ENCODE assay signal across 8 cellular contexts in genomic region chr3:52685285-52685704, GRCh38. TPM values are rescaled to one million over a fixed set of nuclear protein-coding genes. Genes with fewer than 3 reads are reported as not detected.
DNase-seq lines count a peak whose midpoint lies in the region; ATAC-seq, FAIRE-seq and TF ChIP-seq lines count a peak whose summit lies in the region.

No MANE protein-coding gene starts in this region.

- peak overlapping the region; percentile 89 for H3K27ac Mint-ChIP-seq in WTC11

- no peak for TF ChIP-seq POLR2A in A549 (IDR thresholded peaks at IDR 0.05; ENCODE audit: low read length)

- H3K27ac ChIP-seq in A549 (peak overlapping the region; percentile 99 to 100), kidney (ENCODE audit: low read depth in 2 of 2, low read length in 2 of 2) (peak overlapping the region; percentile 96 to 98)

- H3K9me3 ChIP-seq in A549 (no peaks in the 10 kb centered on the region), kidney (ENCODE audit: control insufficient read depth in 1 of 2, low read length in 2 of 2) (no peaks in the 10 kb centered on the region)

- H3K4me1 ChIP-seq in A549 (peaks cover 44% of the 10 kb centered on the region; the same call in 2 of the 3 replicates), kidney (ENCODE audit: control insufficient read depth in 1 of 2, insufficient read depth in 1 of 2, low read depth in 1 of 2, low read length in 2 of 2) (peaks cover 20 to 28% of the 10 kb centered on the region in 2 donors)

- peaks cover 25 to 31% of the 10 kb centered on the region in 2 donors for H3K36me3 ChIP-seq in kidney (ENCODE audit: control insufficient read depth in 1 of 2, insufficient read depth in 2 of 2, low read length in 2 of 2)

- H3K9me3 Mint-ChIP-seq in WTC11: no peaks in the 10 kb centered on the region

- 1% methylated on average over 38 of the region's 41 CpGs for WGBS in A549 (ENCODE audit: missing lambda C conversion rate)

- peak overlapping the region; percentile 84 for H3K4me3 Mint-ChIP-seq in WTC11

- peak overlapping the region; percentile 85 to 89 for H3K9ac ChIP-seq in kidney (ENCODE audit: low read length in 2 of 2)

- peak; percentile 61 to 72 for DNase-seq in A549 (ENCODE audit: low read depth in 1 of 2, low spot score in 1 of 2)
- peak; percentile 68 for DNase-seq in NCI-H2171 treated with DMSO at 0.1 percent for 48 hours (lab: John Stamatoyannopoulos, UW)
- peak; percentile 78 for DNase-seq in WTC11 (ENCODE audit: low spot score)
- peak; percentile 73 for DNase-seq in central memory CD4-positive, alpha-beta T cell
- DNase-seq in kidney: peak; percentile 92
- peak; percentile 92 for DNase-seq in stimulated activated CD4-positive, alpha-beta T cell treated with anti-CD3 and anti-CD28 coated beads, Interleukin-15, amount 100 ng/mL, for 24 hours

- FAIRE-seq in A549 (lab: Jason Lieb, UNC): no peak
- FAIRE-seq in kidney (lab: Jason Lieb, UNC): no peak

- no peaks in the 10 kb centered on the region; the same call in 1 of the 2 replicates for H3K27me3 Mint-ChIP-seq in WTC11 (ENCODE audit: low read depth)

- TF ChIP-seq EP300 in A549 (IDR thresholded peaks at IDR 0.05): no peak

- POLR2A ChIA-PET in A549 (lab: Yijun Ruan, JAX) (interaction anchor here (0.6 kb wide), 1 partner anchor 13 kb away, joined by 8 read pairs; no protein-coding TSS in a partner anchor), WTC11 (lab: Charles Lee) (no interaction called here)

- ATAC-seq in A549: peak; percentile 80 to 92
- peak; percentile 44 for ATAC-seq in GM18858 (IDR thresholded peaks at IDR 0.05; ENCODE audit: unreplicated experiment)
- peak; percentile 61 for ATAC-seq in HG03064 (IDR thresholded peaks at IDR 0.05; ENCODE audit: low read depth, unreplicated experiment)
- peak; percentile 86 for ATAC-seq in WTC11

- TF ChIP-seq RAD21 in A549 (conservative IDR thresholded peaks at IDR 0.05 in 1 of 2, IDR thresholded peaks at IDR 0.05 in 1 of 2): no peak

- peaks cover 45% of the 10 kb centered on the region for H3K36me3 Mint-ChIP-seq in WTC11

- peaks cover 30% of the 10 kb centered on the region for H3K4me1 Mint-ChIP-seq in WTC11

- peak overlapping the region; percentile 83 for H3K4me3 ChIP-seq in A549
- peak overlapping the region; percentile 90 to 93 for H3K4me3 ChIP-seq in kidney (ENCODE audit: low read length in 2 of 2)

- H3K4me2 ChIP-seq in A549: peak overlapping the region; percentile 93

- CTCF ChIA-PET in A549 (lab: Yijun Ruan, JAX): no interaction called here
- CTCF ChIA-PET in WTC11 (lab: Charles Lee): interaction anchor here (1.0 kb wide), 1 partner anchor 203 kb away, joined by 4 read pairs; no protein-coding TSS in a partner anchor

- intact Hi-C loops in kidney (cut with DNase I): no loop called here

- TF ChIP-seq CTCF in A549 (IDR thresholded peaks at IDR 0.05) (no peak), WTC11 (IDR thresholded peaks at IDR 0.05) (no peak), kidney (IDR thresholded peaks at IDR 0.05; ENCODE audit: borderline replicate concordance, extremely low read depth, insufficient read depth) (no peak)

TF ChIP-seq in A549, 52 proteins besides CTCF, POLR2A, EP300 and RAD21 (continues in another document):
- no peak for TF ChIP-seq RCOR1 (IDR thresholded peaks at IDR 0.05; ENCODE audit: low read depth, low read length)
- no peak for TF ChIP-seq PBX3 (IDR thresholded peaks at IDR 0.05)
- TF ChIP-seq, protein P1, sequence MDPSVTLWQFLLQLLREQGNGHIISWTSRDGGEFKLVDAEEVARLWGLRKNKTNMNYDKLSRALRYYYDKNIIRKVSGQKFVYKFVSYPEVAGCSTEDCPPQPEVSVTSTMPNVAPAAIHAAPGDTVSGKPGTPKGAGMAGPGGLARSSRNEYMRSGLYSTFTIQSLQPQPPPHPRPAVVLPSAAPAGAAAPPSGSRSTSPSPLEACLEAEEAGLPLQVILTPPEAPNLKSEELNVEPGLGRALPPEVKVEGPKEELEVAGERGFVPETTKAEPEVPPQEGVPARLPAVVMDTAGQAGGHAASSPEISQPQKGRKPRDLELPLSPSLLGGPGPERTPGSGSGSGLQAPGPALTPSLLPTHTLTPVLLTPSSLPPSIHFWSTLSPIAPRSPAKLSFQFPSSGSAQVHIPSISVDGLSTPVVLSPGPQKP (IDR thresholded peaks at IDR 0.05; ENCODE audit: low read depth, low read length): no peak
- no peak for TF ChIP-seq RARB (CRISPR knock-in tag; IDR thresholded peaks at IDR 0.05)
- no peak for TF ChIP-seq MAFK (IDR thresholded peaks at IDR 0.05; ENCODE audit: partially characterized antibody)
- TF ChIP-seq ZFP36 (IDR thresholded peaks at IDR 0.05; ENCODE audit: borderline replicate concordance, partially characterized antibody): no peak
- TF ChIP-seq EHF (CRISPR knock-in tag; IDR thresholded peaks at IDR 0.05): no peak
- TF ChIP-seq RFX5 (IDR thresholded peaks at IDR 0.05): no peak

TF ChIP-seq in WTC11, 78 proteins besides CTCF, POLR2A, EP300 and RAD21 (continues in another document):
- TF ChIP-seq, protein P2, sequence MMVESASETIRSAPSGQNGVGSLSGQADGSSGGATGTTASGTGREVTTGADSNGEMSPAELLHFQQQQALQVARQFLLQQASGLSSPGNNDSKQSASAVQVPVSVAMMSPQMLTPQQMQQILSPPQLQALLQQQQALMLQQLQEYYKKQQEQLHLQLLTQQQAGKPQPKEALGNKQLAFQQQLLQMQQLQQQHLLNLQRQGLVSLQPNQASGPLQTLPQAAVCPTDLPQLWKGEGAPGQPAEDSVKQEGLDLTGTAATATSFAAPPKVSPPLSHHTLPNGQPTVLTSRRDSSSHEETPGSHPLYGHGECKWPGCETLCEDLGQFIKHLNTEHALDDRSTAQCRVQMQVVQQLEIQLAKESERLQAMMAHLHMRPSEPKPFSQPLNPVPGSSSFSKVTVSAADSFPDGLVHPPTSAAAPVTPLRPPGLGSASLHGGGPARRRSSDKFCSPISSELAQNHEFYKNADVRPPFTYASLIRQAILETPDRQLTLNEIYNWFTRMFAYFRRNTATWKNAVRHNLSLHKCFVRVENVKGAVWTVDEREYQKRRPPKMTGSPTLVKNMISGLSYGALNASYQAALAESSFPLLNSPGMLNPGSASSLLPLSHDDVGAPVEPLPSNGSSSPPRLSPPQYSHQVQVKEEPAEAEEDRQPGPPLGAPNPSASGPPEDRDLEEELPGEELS (CRISPR knock-in tag; IDR thresholded peaks at IDR 0.05): no peak
- TF ChIP-seq IRF1 (CRISPR knock-in tag; IDR thresholded peaks at IDR 0.05) (no peak), NR3C1 (CRISPR knock-in tag; conservative IDR thresholded peaks at IDR 0.05; ENCODE audit: low read depth) (no peak)
- TF ChIP-seq, protein P3, sequence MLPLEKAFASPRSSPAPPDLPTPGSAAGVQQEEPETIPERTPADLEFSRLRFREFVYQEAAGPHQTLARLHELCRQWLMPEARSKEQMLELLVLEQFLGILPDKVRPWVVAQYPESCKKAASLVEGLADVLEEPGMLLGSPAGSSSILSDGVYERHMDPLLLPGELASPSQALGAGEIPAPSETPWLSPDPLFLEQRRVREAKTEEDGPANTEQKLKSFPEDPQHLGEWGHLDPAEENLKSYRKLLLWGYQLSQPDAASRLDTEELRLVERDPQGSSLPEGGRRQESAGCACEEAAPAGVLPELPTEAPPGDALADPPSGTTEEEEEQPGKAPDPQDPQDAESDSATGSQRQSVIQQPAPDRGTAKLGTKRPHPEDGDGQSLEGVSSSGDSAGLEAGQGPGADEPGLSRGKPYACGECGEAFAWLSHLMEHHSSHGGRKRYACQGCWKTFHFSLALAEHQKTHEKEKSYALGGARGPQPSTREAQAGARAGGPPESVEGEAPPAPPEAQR (CRISPR knock-in tag; IDR thresholded peaks at IDR 0.05): no peak

RNA-seq across cellular contexts. Expression of gene PBRM1, which starts 0.4 kb away (rescaled TPM):
- polyA plus RNA-seq in A549 (2011; rRNA removed) (21.6 and 24.9 TPM in 2 replicates), A549 (2017; fragmentation: RNase III; extraction: RNeasy Plus Mini Kit Qiagen cat#74134 plus additional on column Dnase treatment) (15.0 to 16.7 TPM (median 15.4 TPM) in 3 replicates), kidney (ENCODE audit: insufficient read depth, low read depth, low replicate concordance) (4.1 TPM)
- polyA plus RNA-seq in A549 (2012; cell fraction: cytosol; rRNA removed): 7.4 and 7.8 TPM in 2 replicates
- polyA plus RNA-seq in A549 (2012; cell fraction: nucleus; rRNA removed): 7.5 and 7.9 TPM in 2 replicates
- 31.5 and 33.2 TPM in 2 replicates for polyA minus RNA-seq in A549 (2011; rRNA and poly(A)+ RNA removed)
- total RNA-seq in WTC11 (2021) (44.3 to 48.8 TPM (median 48.8 TPM) in 3 replicates), kidney (56.2 TPM)

RNA-seq across cellular contexts. Expression of gene GNL3, which starts 0.5 kb away (rescaled TPM):
- polyA plus RNA-seq in A549 (2011; rRNA removed) (125 and 139 TPM in 2 replicates), A549 (2017; fragmentation: RNase III; extraction: RNeasy Plus Mini Kit Qiagen cat#74134 plus additional on column Dnase treatment) (123 to 146 TPM (median 125 TPM) in 3 replicates), kidney (ENCODE audit: insufficient read depth, low read depth, low replicate concordance) (27.9 TPM)
- polyA plus RNA-seq in A549 (2012; cell fraction: cytosol; rRNA removed): 33.6 and 35.7 TPM in 2 replicates
- 46.9 and 71.0 TPM in 2 replicates for polyA plus RNA-seq in A549 (2012; cell fraction: nucleus; rRNA removed)
- polyA minus RNA-seq in A549 (2011; rRNA and poly(A)+ RNA removed): 40.1 and 41.9 TPM in 2 replicates
- total RNA-seq in WTC11 (2021) (131 to 180 TPM (median 133 TPM) in 3 replicates), kidney (47.8 TPM)

RNA-seq across cellular contexts. Expression of gene GLT8D1, which starts 20.3 kb away (rescaled TPM):
- polyA plus RNA-seq in A549 (2011; rRNA removed) (58.5 and 74.9 TPM in 2 replicates), A549 (2017; fragmentation: RNase III; extraction: RNeasy Plus Mini Kit Qiagen cat#74134 plus additional on column Dnase treatment) (37.3 to 40.2 TPM (median 37.8 TPM) in 3 replicates), kidney (ENCODE audit: insufficient read depth, low read depth, low replicate concordance) (62.1 TPM)
- polyA plus RNA-seq in A549 (2012; cell fraction: cytosol; rRNA removed): 29.3 and 33.3 TPM in 2 replicates
- polyA plus RNA-seq in A549 (2012; cell fraction: nucleus; rRNA removed): 30.8 and 34.9 TPM in 2 replicates
- 24.2 and 28.1 TPM in 2 replicates for polyA minus RNA-seq in A549 (2011; rRNA and poly(A)+ RNA removed)
- total RNA-seq in WTC11 (2021) (41.2 to 46.0 TPM (median 43.8 TPM) in 3 replicates), kidney (60.4 TPM)

RNA-seq across cellular contexts. Expression of gene SPCS1, which starts 20.6 kb away (rescaled TPM):
- 140 and 180 TPM in 2 replicates for polyA plus RNA-seq in A549 (2011; rRNA removed)
- 101 TPM in 2 replicates for polyA plus RNA-seq in A549 (2012; cell fraction: cytosol; rRNA removed)
- 56.4 and 130 TPM in 2 replicates for polyA plus RNA-seq in A549 (2012; cell fraction: nucleus; rRNA removed)
- 181 to 184 TPM (median 183 TPM) in 3 replicates for polyA plus RNA-seq in A549 (2017; fragmentation: RNase III; extraction: RNeasy Plus Mini Kit Qiagen cat#74134 plus additional on column Dnase treatment)
- 49.6 and 55.9 TPM in 2 replicates for polyA minus RNA-seq in A549 (2011; rRNA and poly(A)+ RNA removed)
- 92.5 to 101 TPM (median 98.5 TPM) in 3 replicates for total RNA-seq in WTC11 (2021)
- total RNA-seq in kidney: 124 TPM
- 265 TPM for polyA plus RNA-seq in kidney (ENCODE audit: insufficient read depth, low read depth, low replicate concordance)

Comparison
In these comparisons a context has a peak if more than half of its experiments do, and no peak if none do; other contexts are left out.
1. Peak in every context shown above with its lines: DNase-seq, ATAC-seq, H3K4me3 ChIP-seq and H3K27ac ChIP-seq.